Comparison of ENCODE assay signal across 1 cellular context in genomic region chr12:103808239-103808880, GRCh38.
TF ChIP-seq lines count a peak whose summit lies in the region.

No MANE protein-coding gene starts in this region.

TF ChIP-seq in K562, 482 proteins besides CTCF, POLR2A, EP300 and RAD21 (continued from another document):
- TF ChIP-seq PBX2 (CRISPR knock-in tag; IDR thresholded peaks at IDR 0.05; ENCODE audit: low read depth) (no peak), PBX2 (tag; conservative IDR thresholded peaks at IDR 0.05; ENCODE audit: low read depth) (0 out of 2 replicates have a peak, but pooled peaks have one; percentile 12), KDM4B (IDR thresholded peaks at IDR 0.05; ENCODE audit: borderline replicate concordance in 2 of 2, low read depth in 1 of 2) (no peak)
